Comparison of ENCODE assay signal across 17 cellular contexts in the genomic region with DNA sequence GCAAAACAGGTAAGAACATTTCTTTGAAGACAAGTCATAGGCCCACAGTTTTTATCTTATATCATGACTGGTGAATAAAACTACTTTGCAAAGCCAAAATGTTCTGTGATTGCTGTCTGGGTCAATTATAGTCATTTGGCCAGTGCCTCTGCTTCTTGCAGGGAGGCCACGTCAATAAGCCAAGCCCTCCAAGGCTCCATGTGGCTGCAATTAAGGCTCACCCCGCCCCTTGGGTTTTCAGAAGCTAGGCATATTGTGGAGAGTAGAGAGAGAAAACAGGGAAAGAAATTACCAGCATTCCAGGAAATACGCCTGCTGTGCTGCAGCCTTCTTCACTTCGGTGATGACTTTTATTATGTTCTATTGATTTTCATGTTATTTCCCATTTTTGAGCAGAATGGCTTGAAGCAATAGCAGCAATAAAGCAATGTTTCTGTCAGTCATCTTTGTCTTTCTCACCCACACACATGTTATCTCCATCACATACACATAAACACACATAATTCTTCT.
DNase-seq lines count a peak whose midpoint lies in the region; ATAC-seq and TF ChIP-seq lines count a peak whose summit lies in the region.
"Had no signal": no experiment of that assay in that cellular context is flagged by ENCODE, and none has a peak within 500 bp of the region (broad histone marks: within the 10 kb centered on the region; RNA-seq: fewer than 3 reads in every experiment).

No MANE protein-coding gene starts in this region.

- ATAC-seq in GM18873 (IDR thresholded peaks at IDR 0.05; ENCODE audit: low FRiP score, unreplicated experiment), result no peak
- ATAC-seq: A549 had no signal

- TF ChIP-seq CTCF in AG10803 (conservative IDR thresholded peaks at IDR 0.05; ENCODE audit: low read length) (no peak), glutamatergic neuron (IDR thresholded peaks at IDR 0.05; ENCODE audit: partially characterized antibody, unreplicated experiment) (no peak), osteocyte (IDR thresholded peaks at IDR 0.05) (no peak)

- DNase-seq in AG10803 (ENCODE audit: low read depth) (peak; percentile 13), RPMI7951 (ENCODE audit: low read depth) (peak; percentile 3), glutamatergic neuron (peak; percentile 49), osteocyte (ENCODE audit: extremely low spot score, unreplicated experiment) (no peak), NCI-H446 treated with DMSO at 0.1 percent for 48 hours (lab: John Stamatoyannopoulos, UW) (no peak), DMS153 (lab: John Stamatoyannopoulos, UW) (no peak)
- DNase-seq: Calu3; CD4-positive, alpha-beta T cell; H9; NCI-H1092; NCI-H1930; NCI-H2171 treated with DMSO at 0.1 percent for 48 hours; NCI-H524; RPMI8226 had no signal

- no peak overlapping the region for H3K4me3 Mint-ChIP-seq in glutamatergic neuron (ENCODE audit: unreplicated experiment)
- H3K4me3 Mint-ChIP-seq in osteocyte (ENCODE audit: unreplicated experiment), result no peak overlapping the region
- H3K4me3 Mint-ChIP-seq: B cell; CD4-positive, alpha-beta T cell; H9 had no signal

- no peaks in the 10 kb centered on the region for H3K9me3 Mint-ChIP-seq in glutamatergic neuron (ENCODE audit: unreplicated experiment)
- no peaks in the 10 kb centered on the region for H3K9me3 Mint-ChIP-seq in osteocyte (ENCODE audit: unreplicated experiment)
- H3K9me3 Mint-ChIP-seq: H9 had no signal

- H3K36me3 Mint-ChIP-seq in glutamatergic neuron (ENCODE audit: unreplicated experiment) (no peaks in the 10 kb centered on the region), osteocyte (ENCODE audit: unreplicated experiment) (no peaks in the 10 kb centered on the region)

- no peaks in the 10 kb centered on the region for H3K27me3 Mint-ChIP-seq in glutamatergic neuron (ENCODE audit: unreplicated experiment)
- H3K27me3 Mint-ChIP-seq in osteocyte (ENCODE audit: unreplicated experiment), result no peaks in the 10 kb centered on the region
- H3K27me3 Mint-ChIP-seq: B cell; CD4-positive, alpha-beta T cell had no signal

- H3K4me1 Mint-ChIP-seq in glutamatergic neuron (ENCODE audit: low read depth, unreplicated experiment), result peaks cover 25% of the 10 kb centered on the region
- peaks cover 41% of the 10 kb centered on the region for H3K4me1 Mint-ChIP-seq in osteocyte (ENCODE audit: unreplicated experiment)
- H3K4me1 Mint-ChIP-seq: B cell had no signal

- no peak overlapping the region for H3K4me3 ChIP-seq in AG10803 (ENCODE audit: low read length)
- H3K4me3 ChIP-seq: A549 had no signal

- H3K27ac Mint-ChIP-seq in glutamatergic neuron (ENCODE audit: unreplicated experiment) (peak overlapping the region; percentile 11), osteocyte (ENCODE audit: unreplicated experiment) (peak overlapping the region; percentile 28)
- H3K27ac Mint-ChIP-seq: B cell; CD4-positive, alpha-beta T cell; H9 had no signal

Comparison
In these comparisons a context has a peak if more than half of its experiments do, and no peak if none do; other contexts are left out.
1. DNase-seq: peak in AG10803 (single experiment), RPMI7951 (single experiment) and glutamatergic neuron (single experiment); none in osteocyte (single experiment), NCI-H446 treated with DMSO at 0.1 percent for 48 hours (single experiment) and DMS153 (single experiment).